In the genomic region with DNA sequence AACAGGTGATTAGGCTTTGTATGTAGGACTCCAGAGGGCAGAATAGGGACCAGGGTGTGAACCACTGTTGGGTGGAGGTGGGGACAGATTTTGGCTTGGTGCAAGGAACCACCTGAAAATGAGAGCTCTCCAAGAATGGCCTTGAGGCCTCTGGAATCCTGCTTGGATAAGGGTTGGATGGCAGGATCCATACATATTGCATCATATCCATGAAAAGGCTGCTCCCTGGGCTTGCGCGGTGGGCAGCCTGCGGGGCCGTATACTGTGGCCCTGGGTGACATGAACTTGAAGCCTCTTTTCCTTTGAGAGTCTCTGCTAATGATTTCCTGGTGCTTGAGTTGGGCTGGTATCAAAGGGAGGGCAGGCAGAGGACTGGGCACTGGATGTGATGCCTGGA, we compare ENCODE assay signal across 2 cellular contexts.
TF ChIP-seq lines count a peak whose summit lies in the region.

No MANE protein-coding gene starts in this region.

TF ChIP-seq in IMR-90, 13 proteins besides CTCF, POLR2A, EP300 and RAD21:
- TF ChIP-seq CEBPB (IDR thresholded peaks at IDR 0.05; ENCODE audit: low read depth, low read length) (peak; percentile 48), MAFK (IDR thresholded peaks at IDR 0.05; ENCODE audit: low read depth, low read length) (no peak)

TF ChIP-seq in HepG2, 621 proteins besides CTCF, POLR2A, EP300 and RAD21:
- TF ChIP-seq CEBPG (CRISPR knock-in tag; IDR thresholded peaks at IDR 0.05) (peak; percentile 56), BCL6 (CRISPR knock-in tag; IDR thresholded peaks at IDR 0.05) (peak; percentile 78), CEBPB (IDR thresholded peaks at IDR 0.05; ENCODE audit: borderline replicate concordance, low read depth, low read length) (peak; percentile 82), ZNF296 (CRISPR knock-in tag; conservative IDR thresholded peaks at IDR 0.05) (no peak), ZNF24 (IDR thresholded peaks at IDR 0.05) (no peak), FLYWCH1 (CRISPR knock-in tag; IDR thresholded peaks at IDR 0.05) (no peak)
